1 cellular context compared by ENCODE assay signal in the genomic region with DNA sequence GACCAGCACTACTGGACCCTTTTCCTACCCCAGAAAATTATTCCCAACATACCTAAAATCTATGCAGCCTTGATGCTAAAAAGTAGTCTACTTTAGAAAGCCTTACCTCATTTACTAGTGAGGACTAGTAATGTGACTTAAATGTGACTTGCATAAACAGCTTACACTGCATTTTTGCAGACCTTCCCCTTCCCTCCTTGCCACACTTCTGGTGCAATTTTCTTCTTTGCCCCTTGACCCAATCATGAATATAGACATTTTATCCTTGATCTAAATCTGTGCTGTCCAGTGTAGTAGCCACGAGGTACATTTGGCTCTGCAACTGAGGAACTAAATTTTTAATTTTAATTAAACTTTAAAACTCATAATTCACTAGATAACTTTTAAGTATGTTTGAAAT.
TF ChIP-seq lines count a peak whose summit lies in the region.

No MANE protein-coding gene starts in this region.

TF ChIP-seq in K562, 482 proteins besides CTCF, POLR2A, EP300 and RAD21:
- no peak for TF ChIP-seq SAFB (IDR thresholded peaks at IDR 0.05; ENCODE audit: borderline replicate concordance, low read depth, low read length)
- TF ChIP-seq ZNF316 (IDR thresholded peaks at IDR 0.05) = peak; percentile 97
- TF ChIP-seq ZNF707 (CRISPR knock-in tag; conservative IDR thresholded peaks at IDR 0.05) = no peak
- no peak for TF ChIP-seq CSDE1 (IDR thresholded peaks at IDR 0.05)
- TF ChIP-seq, protein P1, sequence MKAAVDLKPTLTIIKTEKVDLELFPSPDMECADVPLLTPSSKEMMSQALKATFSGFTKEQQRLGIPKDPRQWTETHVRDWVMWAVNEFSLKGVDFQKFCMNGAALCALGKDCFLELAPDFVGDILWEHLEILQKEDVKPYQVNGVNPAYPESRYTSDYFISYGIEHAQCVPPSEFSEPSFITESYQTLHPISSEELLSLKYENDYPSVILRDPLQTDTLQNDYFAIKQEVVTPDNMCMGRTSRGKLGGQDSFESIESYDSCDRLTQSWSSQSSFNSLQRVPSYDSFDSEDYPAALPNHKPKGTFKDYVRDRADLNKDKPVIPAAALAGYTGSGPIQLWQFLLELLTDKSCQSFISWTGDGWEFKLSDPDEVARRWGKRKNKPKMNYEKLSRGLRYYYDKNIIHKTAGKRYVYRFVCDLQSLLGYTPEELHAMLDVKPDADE (conservative IDR thresholded peaks at IDR 0.05; ENCODE audit: control insufficient read depth, low read depth, low read length) = no peak
- peak; percentile 91 for TF ChIP-seq C11orf30 (IDR thresholded peaks at IDR 0.05; ENCODE audit: low read depth)
- peak; percentile 87 for TF ChIP-seq MAFG (tag; conservative IDR thresholded peaks at IDR 0.05)
- TF ChIP-seq MYNN (IDR thresholded peaks at IDR 0.05) = no peak
- no peak for TF ChIP-seq MYNN (CRISPR knock-in tag; IDR thresholded peaks at IDR 0.05)
- peak; percentile 83 for TF ChIP-seq MAFF (IDR thresholded peaks at IDR 0.05; ENCODE audit: low read length)
- TF ChIP-seq, protein P2, sequence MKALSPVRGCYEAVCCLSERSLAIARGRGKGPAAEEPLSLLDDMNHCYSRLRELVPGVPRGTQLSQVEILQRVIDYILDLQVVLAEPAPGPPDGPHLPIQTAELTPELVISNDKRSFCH (CRISPR knock-in tag; IDR thresholded peaks at IDR 0.05) = no peak
- TF ChIP-seq, protein P2 (tag; IDR thresholded peaks at IDR 0.05) = no peak
- peak; percentile 81 for TF ChIP-seq MAFK (IDR thresholded peaks at IDR 0.05; ENCODE audit: low read length)
- TF ChIP-seq CEBPB (tag; IDR thresholded peaks at IDR 0.05) = no peak
- TF ChIP-seq PURB (CRISPR knock-in tag; IDR thresholded peaks at IDR 0.05; ENCODE audit: low read depth) = no peak
- TF ChIP-seq, protein P3, sequence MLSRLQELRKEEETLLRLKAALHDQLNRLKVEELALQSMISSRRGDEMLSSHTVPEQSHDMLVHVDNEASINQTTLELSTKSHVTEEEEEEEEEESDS (CRISPR knock-in tag; IDR thresholded peaks at IDR 0.05) = no peak
- TF ChIP-seq KDM1A (IDR thresholded peaks at IDR 0.05) = peak; percentile 63 to 69
